ENCODE assay signal across 8 cellular contexts in the genomic region with DNA sequence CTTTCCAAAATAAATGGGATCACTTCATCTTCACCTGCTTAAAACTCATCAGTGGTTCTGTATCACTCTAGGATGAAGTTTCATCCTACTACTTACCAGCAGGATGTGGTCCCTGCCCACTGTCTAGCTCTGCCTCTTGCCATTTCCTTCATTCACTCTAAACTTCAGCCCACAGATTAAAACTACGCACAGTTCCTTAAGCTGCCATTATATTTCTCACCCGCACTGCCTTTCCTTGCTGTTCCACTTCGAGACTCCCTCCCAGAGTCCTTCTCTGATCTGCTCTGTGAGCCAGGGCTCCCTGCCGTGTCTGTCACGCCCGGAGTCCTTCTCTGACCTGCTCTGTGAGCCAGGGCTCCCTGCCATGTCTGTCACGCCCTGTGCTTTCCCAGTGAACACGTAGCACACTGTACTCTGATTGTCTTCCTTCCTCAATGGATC. TPM values are rescaled to one million over a fixed set of nuclear protein-coding genes. Genes with fewer than 3 reads are reported as not detected.
DNase-seq lines count a peak whose midpoint lies in the region; ATAC-seq and TF ChIP-seq lines count a peak whose summit lies in the region.

No MANE protein-coding gene starts in this region.

- H3K9me3 ChIP-seq in vagina = no peaks in the 10 kb centered on the region

- H3K27me3 Mint-ChIP-seq in naive thymus-derived CD8-positive, alpha-beta T cell = no peaks in the 10 kb centered on the region

- peak; percentile 76 to 96 for ATAC-seq in naive thymus-derived CD8-positive, alpha-beta T cell
- ATAC-seq in GM21717 (IDR thresholded peaks at IDR 0.05; ENCODE audit: unreplicated experiment) = no peak

- peaks cover 35% of the 10 kb centered on the region for H3K4me1 ChIP-seq in vagina

- no peak overlapping the region for H3K4me3 ChIP-seq in vagina

- peak overlapping the region; percentile 32 to 80 (median 56) for H3K4me3 Mint-ChIP-seq in naive thymus-derived CD8-positive, alpha-beta T cell

- H3K4me1 Mint-ChIP-seq in naive thymus-derived CD8-positive, alpha-beta T cell = peaks cover 17 to 41% (median 33%) of the 10 kb centered on the region in 4 donors

- H3K36me3 Mint-ChIP-seq in naive thymus-derived CD8-positive, alpha-beta T cell = peaks cover 0 to 19% (median 0%) of the 10 kb centered on the region in 3 donors

- POLR2A ChIA-PET in naive thymus-derived CD8-positive, alpha-beta T cell (lab: Charles Lee) = no interaction called here

- DNase-seq in CD1c-positive myeloid dendritic cell (ENCODE audit: extremely low spot score) (peak; percentile 40), NCI-H345 treated with DMSO at 0.1 percent for 48 hours (lab: John Stamatoyannopoulos, UW; ENCODE audit: unreplicated experiment) (peak; percentile 1), dermis blood vessel endothelial cell (peak; percentile 41), NCI-H446 treated with DMSO at 0.1 percent for 48 hours (lab: John Stamatoyannopoulos, UW) (no peak), vagina (ENCODE audit: extremely low spot score in 2 of 2) (no peak), islet precursor cell (no peak)
- peak in 5 of 10 donors; percentile 8 to 39 (median 29) for DNase-seq in naive thymus-derived CD8-positive, alpha-beta T cell

- peaks cover 0 to 7% of the 10 kb centered on the region in 2 donors for H3K36me3 ChIP-seq in vagina

- no peaks in the 10 kb centered on the region for H3K27me3 ChIP-seq in vagina

- H3K27ac Mint-ChIP-seq in naive thymus-derived CD8-positive, alpha-beta T cell = peak overlapping the region; percentile 19 to 83 (median 62)

- H3K27ac ChIP-seq in vagina = no peak overlapping the region

- intact Hi-C loops in vagina (cut with DNase I) = no loop called here

- H3K9me3 Mint-ChIP-seq in naive thymus-derived CD8-positive, alpha-beta T cell = no peaks in the 10 kb centered on the region

- TF ChIP-seq CTCF in vagina (IDR thresholded peaks at IDR 0.05) = no peak

- TF ChIP-seq POLR2A in vagina (IDR thresholded peaks at IDR 0.05) = no peak

RNA-seq across cellular contexts. Expression of gene NPAS1, which starts 52.0 kb away (rescaled TPM):
- total RNA-seq in dermis blood vessel endothelial cell (0.05 and 0.17 TPM in 2 replicates), vagina (0.49 TPM)
- total RNA-seq in naive thymus-derived CD8-positive, alpha-beta T cell = 1 to 10 TPM in 1 of 2 experiments, under 1 TPM in 1; 0.62 to 1.1 TPM
- polyA plus RNA-seq in naive thymus-derived CD8-positive, alpha-beta T cell = under 1 TPM; 0.16 to 0.60 (median 0.22) TPM

Comparison
In these comparisons a context has a peak if more than half of its experiments do, and no peak if none do; other contexts are left out.
1. DNase-seq: peak in CD1c-positive myeloid dendritic cell (single experiment), NCI-H345 treated with DMSO at 0.1 percent for 48 hours (single experiment) and dermis blood vessel endothelial cell (single experiment); none in NCI-H446 treated with DMSO at 0.1 percent for 48 hours (single experiment), vagina (0 of 2) and islet precursor cell (single experiment).